10 cellular contexts compared by ENCODE assay signal in the genomic region with DNA sequence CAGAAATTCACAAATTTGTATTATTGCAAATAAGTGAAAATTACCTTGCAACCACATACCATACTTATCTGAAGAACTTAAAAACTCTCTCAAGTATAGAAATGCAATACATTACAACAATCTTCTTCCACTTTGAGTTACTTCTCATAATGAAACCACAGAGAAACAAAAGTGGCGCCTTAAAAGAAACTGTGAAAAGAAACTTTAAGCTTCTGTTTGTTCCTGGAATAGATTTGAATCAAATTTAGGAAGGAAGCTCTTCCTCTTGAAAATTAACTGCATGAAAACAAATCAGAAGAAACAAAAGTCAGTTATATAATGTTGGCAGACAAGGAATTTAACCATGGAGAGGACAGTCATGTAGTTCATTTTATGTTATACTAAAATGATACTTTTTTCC. TPM values are rescaled to one million over a fixed set of nuclear protein-coding genes. Genes with fewer than 3 reads are reported as not detected.
DNase-seq lines count a peak whose midpoint lies in the region; ATAC-seq and TF ChIP-seq lines count a peak whose summit lies in the region.
"Had no signal": no experiment of that assay in that cellular context is flagged by ENCODE, and none has a peak within 500 bp of the region (broad histone marks: within the 10 kb centered on the region; RNA-seq: fewer than 3 reads in every experiment).

No MANE protein-coding gene starts in this region.

- H3K9me3 Mint-ChIP-seq in activated CD8-positive, alpha-beta T cell treated with anti-CD3 and anti-CD28 coated beads, Interleukin-2, amount 10 ng/mL, durations not matched to agents 7 days and 5 days (ENCODE audit: insufficient read depth): peaks cover 20% of the 10 kb centered on the region
- peaks cover 8% of the 10 kb centered on the region for H3K9me3 Mint-ChIP-seq in nephron progenitor cell

- H4K20me1 ChIP-seq in PC-9 (ENCODE audit: insufficient read depth): no peaks in the 10 kb centered on the region
- no peaks in the 10 kb centered on the region for H4K20me1 ChIP-seq in osteoblast (ENCODE audit: insufficient read depth, low read length)

- intact Hi-C loops in PC-9 (cut with micrococcal nuclease; ENCODE audit: unreplicated experiment): no loop called here

- no peaks in the 10 kb centered on the region for H3K27me3 Mint-ChIP-seq in activated CD8-positive, alpha-beta T cell treated with anti-CD3 and anti-CD28 coated beads, Interleukin-2, amount 10 ng/mL, durations not matched to agents 7 days and 5 days (ENCODE audit: low read depth)
- peaks cover 4% of the 10 kb centered on the region for H3K27me3 Mint-ChIP-seq in nephron progenitor cell (ENCODE audit: low read depth, poor library complexity)

- peaks cover 95% of the 10 kb centered on the region for H3K4me1 Mint-ChIP-seq in activated CD8-positive, alpha-beta T cell treated with anti-CD3 and anti-CD28 coated beads, Interleukin-2, amount 10 ng/mL, durations not matched to agents 7 days and 5 days (ENCODE audit: low read depth)
- no peaks in the 10 kb centered on the region for H3K4me1 Mint-ChIP-seq in nephron progenitor cell

- H3K9me3 ChIP-seq in PC-9 (ENCODE audit: insufficient read depth, low read depth): no peaks in the 10 kb centered on the region; the same call in 1 of the 2 replicates
- no peaks in the 10 kb centered on the region for H3K9me3 ChIP-seq in osteoblast (ENCODE audit: low read depth, low read length)

- H3K4me1 ChIP-seq in ACC112 (ENCODE audit: control insufficient read depth, insufficient read depth, low read length, unreplicated experiment) (peaks cover 12% of the 10 kb centered on the region), PC-9 (replicated peaks; ENCODE audit: insufficient read depth) (no peaks in the 10 kb centered on the region), osteoblast (ENCODE audit: insufficient read depth, low read length) (no peaks in the 10 kb centered on the region)

- H3K27ac Mint-ChIP-seq in activated CD8-positive, alpha-beta T cell treated with anti-CD3 and anti-CD28 coated beads, Interleukin-2, amount 10 ng/mL, durations not matched to agents 7 days and 5 days: peak overlapping the region; percentile 92
- no peak overlapping the region for H3K27ac Mint-ChIP-seq in nephron progenitor cell

- no TSS peak for BruUV-seq in PC-9 (replicated peaks; lab: Mats Ljungman, UMichigan)

- ATAC-seq in GM19025 (IDR thresholded peaks at IDR 0.05; ENCODE audit: low read depth, unreplicated experiment) (peak; percentile 61), HG03095 (IDR thresholded peaks at IDR 0.05; ENCODE audit: unreplicated experiment) (peak; percentile 93)
- peak; percentile 35 for ATAC-seq in activated CD8-positive, alpha-beta T cell treated with anti-CD3 and anti-CD28 coated beads, Interleukin-2, amount 10 ng/mL, durations not matched to agents 7 days and 5 days

- H3F3A ChIP-seq in PC-9 (ENCODE audit: insufficient read depth, low read depth): no peaks in the 10 kb centered on the region

- no peaks in the 10 kb centered on the region for H3K36me3 ChIP-seq in ACC112 (ENCODE audit: insufficient read depth, low read length)
- H3K36me3 ChIP-seq in PC-9 (ENCODE audit: low read depth): no peaks in the 10 kb centered on the region
- no peaks in the 10 kb centered on the region for H3K36me3 ChIP-seq in osteoblast (ENCODE audit: insufficient read depth, low read length)

- H2AFZ ChIP-seq in ACC112 (ENCODE audit: low read length, unreplicated experiment) (peak overlapping the region; percentile 32), PC-9 (no peak overlapping the region), osteoblast (ENCODE audit: low read length) (no peak overlapping the region)

- H3K9me2 ChIP-seq in PC-9 (ENCODE audit: insufficient read depth): no peaks in the 10 kb centered on the region

- no peak overlapping the region for H3K27ac ChIP-seq in ACC112 (ENCODE audit: low read depth, low read length)
- no peak overlapping the region for H3K27ac ChIP-seq in PC-9
- H3K27ac ChIP-seq in osteoblast (ENCODE audit: low read depth, low read length): no peak overlapping the region

- peak overlapping the region; percentile 67 for H3K4me3 Mint-ChIP-seq in activated CD8-positive, alpha-beta T cell treated with anti-CD3 and anti-CD28 coated beads, Interleukin-2, amount 10 ng/mL, durations not matched to agents 7 days and 5 days
- H3K4me3 Mint-ChIP-seq in nephron progenitor cell: no peak overlapping the region

- peaks cover 58% of the 10 kb centered on the region for H3K36me3 Mint-ChIP-seq in activated CD8-positive, alpha-beta T cell treated with anti-CD3 and anti-CD28 coated beads, Interleukin-2, amount 10 ng/mL, durations not matched to agents 7 days and 5 days (ENCODE audit: low read depth)
- H3K36me3 Mint-ChIP-seq in nephron progenitor cell (ENCODE audit: low read depth): no peaks in the 10 kb centered on the region

- no peak for TF ChIP-seq CTCF in PC-9 (conservative IDR thresholded peaks at IDR 0.05)
- TF ChIP-seq CTCF in nephron progenitor cell (IDR thresholded peaks at IDR 0.05): no peak
- TF ChIP-seq CTCF in osteoblast (IDR thresholded peaks at IDR 0.05; ENCODE audit: extremely low read depth, low read depth, low read length): no peak

- CTCF ChIA-PET in activated CD8-positive, alpha-beta T cell treated with anti-CD3 and anti-CD28 coated beads, Interleukin-2, amount 10 ng/mL, durations not matched to agents 7 days and 5 days (lab: Charles Lee): interaction anchor here (1.7 to 9.7 kb wide), 5 partner anchors 13 to 64 kb away, joined by 3 to 85 read pairs (median 9); no protein-coding TSS in a partner anchor
- CTCF ChIA-PET in PC-9 (lab: Charles Lee): no interaction called here

- H3K4me2 ChIP-seq in PC-9 (no peak overlapping the region), osteoblast (ENCODE audit: insufficient read depth, low read length) (no peak overlapping the region)

- H3K79me2 ChIP-seq in ACC112 (ENCODE audit: control insufficient read depth, insufficient read depth, low read length, unreplicated experiment) (no peaks in the 10 kb centered on the region), PC-9 (ENCODE audit: low read depth) (no peaks in the 10 kb centered on the region), osteoblast (ENCODE audit: insufficient read depth, low read length) (no peaks in the 10 kb centered on the region)

- no peak for DNase-seq in activated CD8-positive, alpha-beta T cell treated with anti-CD3 and anti-CD28 coated beads, Interleukin-2, amount 10 ng/mL, durations not matched to agents 7 days and 5 days
- no peak for DNase-seq in PC-9
- DNase-seq in GF-D8 (lab: John Stamatoyannopoulos, UW): no peak
- no peak for DNase-seq in nephron progenitor cell
- DNase-seq in osteoblast (ENCODE audit: insufficient read length, low spot score, missing footprints): no peak
- DNase-seq: DMS153 had no signal

- POLR2A ChIA-PET in activated CD8-positive, alpha-beta T cell treated with anti-CD3 and anti-CD28 coated beads, Interleukin-2, amount 10 ng/mL, durations not matched to agents 7 days and 5 days (lab: Charles Lee): interaction anchor here (0.9 to 3.9 kb wide), 7 partner anchors 11 to 67 kb away, joined by 3 to 25 read pairs (median 6); partner anchors contain the start of gene TNFSF10
- POLR2A ChIA-PET in PC-9 (lab: Charles Lee; ENCODE audit: unreplicated experiment): interaction anchor here (0.7 kb wide), 1 partner anchor 138 kb away, joined by 6 read pairs; no protein-coding TSS in a partner anchor

- H3K4me3 ChIP-seq in ACC112 (ENCODE audit: low read depth, low read length): no peak overlapping the region
- H3K4me3 ChIP-seq in PC-9: no peak overlapping the region
- no peak overlapping the region for H3K4me3 ChIP-seq in osteoblast (ENCODE audit: insufficient read depth, low read length)

- H3K27me3 ChIP-seq in ACC112 (ENCODE audit: insufficient read depth, low read length): no peaks in the 10 kb centered on the region
- H3K27me3 ChIP-seq in PC-9 (ENCODE audit: insufficient read depth, low read depth): no peaks in the 10 kb centered on the region
- no peaks in the 10 kb centered on the region for H3K27me3 ChIP-seq in osteoblast (ENCODE audit: insufficient read depth, low read length)

RNA-seq across cellular contexts. Expression of gene TNFSF10, which starts 57.5 kb away (rescaled TPM):
- 100 to 1,000 TPM; 106 to 108 TPM for total RNA-seq in activated CD8-positive, alpha-beta T cell treated with anti-CD3 and anti-CD28 coated beads, Interleukin-2, amount 10 ng/mL, durations not matched to agents 7 days and 5 days
- total RNA-seq in PC-9 (2021): 18.3 and 21.4 TPM in 2 replicates
- 3.5 and 4.0 TPM in 2 replicates for total RNA-seq in osteoblast
- total RNA-seq: LHCN-M2 had no signal

Comparison
In these comparisons a context has a peak if more than half of its experiments do, and no peak if none do; other contexts are left out.
1. ATAC-seq: peak in every context shown above with its lines; median percentile 93 in HG03095; 61 in GM19025; 35 in activated CD8-positive, alpha-beta T cell treated with anti-CD3 and anti-CD28 coated beads, Interleukin-2, amount 10 ng/mL, durations not matched to agents 7 days and 5 days.